ENCODE assay signal across 24 cellular contexts in genomic region chr5:173139631-173140030, GRCh38.
"Had no signal": no experiment of that assay in that cellular context is flagged by ENCODE, and none has a peak within 500 bp of the region (broad histone marks: within the 10 kb centered on the region; RNA-seq: fewer than 3 reads in every experiment).

No MANE protein-coding gene starts in this region.

- ATAC-seq: activated CD8-positive, alpha-beta T cell treated with anti-CD3 and anti-CD28 coated beads for 36 hours; activated naive CD8-positive, alpha-beta T cell treated with anti-CD3 and anti-CD28 coated beads, Interleukin-2, amount 50 U/mL, for 24 hours; activated T-helper 17 cell treated with anti-CD3 and anti-CD28 coated beads, Interleukin-2, amount 50 U/mL, for 72 hours; naive thymus-derived CD4-positive, alpha-beta T cell had no signal

- DNase-seq: activated CD8-positive, alpha-beta T cell treated with anti-CD3 and anti-CD28 coated beads for 36 hours; activated naive CD4-positive, alpha-beta T cell treated with anti-CD3 and anti-CD28 coated beads for 36 hours; activated naive CD8-positive, alpha-beta T cell treated with anti-CD3 and anti-CD28 coated beads, Interleukin-2, amount 50 U/mL, for 24 hours; activated T-cell treated with anti-CD3 and anti-CD28 coated beads, Interleukin-2, amount 50 U/mL, for 1 hour; anterior cingulate cortex; caudate nucleus; dorsolateral prefrontal cortex; endodermal cell; foreskin fibroblast; hippocampal formation; islet precursor cell; left ventricle myocardium inferior; naive thymus-derived CD4-positive, alpha-beta T cell; retina; stimulated activated naive CD4-positive, alpha-beta T cell treated with Interleukin-2 at 50 U/mL for 16 hours; substantia nigra; tibial artery; uterus had no signal

- H3K27me3 Mint-ChIP-seq: activated CD4-positive, alpha-beta T cell treated with anti-CD3 and anti-CD28 coated beads, Interleukin-2, amount 10 ng/mL, durations not matched to agents 24 days and 14 days; activated CD8-positive, alpha-beta T cell treated with anti-CD3 and anti-CD28 coated beads for 36 hours; activated naive CD8-positive, alpha-beta T cell treated with anti-CD3 and anti-CD28 coated beads, Interleukin-2, amount 50 U/mL, for 24 hours; activated T-helper 17 cell treated with anti-CD3 and anti-CD28 coated beads, Interleukin-2, amount 50 U/mL, for 72 hours; naive thymus-derived CD4-positive, alpha-beta T cell had no signal

- H3K27ac ChIP-seq: dorsolateral prefrontal cortex, epithelial cell of prostate, left ventricle myocardium inferior, neutrophil, parathyroid adenoma, tibial artery, uterus had no signal

- H3K36me3 ChIP-seq: uterus had no signal

- H3K36me3 Mint-ChIP-seq: brain had no signal

- H3K9me3 Mint-ChIP-seq: activated CD4-positive, alpha-beta T cell treated with anti-CD3 and anti-CD28 coated beads, Interleukin-2, amount 10 ng/mL, durations not matched to agents 24 days and 14 days; activated CD8-positive, alpha-beta T cell treated with anti-CD3 and anti-CD28 coated beads for 36 hours; activated naive CD4-positive, alpha-beta T cell treated with anti-CD3 and anti-CD28 coated beads for 36 hours; activated naive CD8-positive, alpha-beta T cell treated with anti-CD3 and anti-CD28 coated beads, Interleukin-2, amount 50 U/mL, for 24 hours; activated T-helper 17 cell treated with anti-CD3 and anti-CD28 coated beads, Interleukin-2, amount 50 U/mL, for 72 hours; brain; endodermal cell had no signal

- H3K4me3 ChIP-seq: dorsolateral prefrontal cortex, left ventricle myocardium inferior, tibial artery, uterus had no signal

- H3K9me3 ChIP-seq: left ventricle myocardium inferior, neutrophil, tibial artery, uterus had no signal

- H3K4me1 Mint-ChIP-seq: activated T-helper 17 cell treated with anti-CD3 and anti-CD28 coated beads, Interleukin-2, amount 50 U/mL, for 72 hours had no signal

- H3K9ac ChIP-seq: parathyroid adenoma had no signal

- H3K4me1 ChIP-seq: parathyroid adenoma, tibial artery, uterus had no signal

- H3K27me3 ChIP-seq: dorsolateral prefrontal cortex, neutrophil, tibial artery, uterus had no signal

- H3K27ac Mint-ChIP-seq: activated CD4-positive, alpha-beta T cell treated with anti-CD3 and anti-CD28 coated beads, Interleukin-2, amount 10 ng/mL, durations not matched to agents 24 days and 14 days; activated CD8-positive, alpha-beta T cell treated with anti-CD3 and anti-CD28 coated beads for 36 hours; activated naive CD4-positive, alpha-beta T cell treated with anti-CD3 and anti-CD28 coated beads for 36 hours; activated naive CD8-positive, alpha-beta T cell treated with anti-CD3 and anti-CD28 coated beads, Interleukin-2, amount 50 U/mL, for 24 hours; activated T-helper 17 cell treated with anti-CD3 and anti-CD28 coated beads, Interleukin-2, amount 50 U/mL, for 72 hours; brain; endodermal cell had no signal

- H3K4me3 Mint-ChIP-seq: activated CD4-positive, alpha-beta T cell treated with anti-CD3 and anti-CD28 coated beads, Interleukin-2, amount 10 ng/mL, durations not matched to agents 24 days and 14 days; activated CD8-positive, alpha-beta T cell treated with anti-CD3 and anti-CD28 coated beads for 36 hours; activated naive CD4-positive, alpha-beta T cell treated with anti-CD3 and anti-CD28 coated beads for 36 hours; activated naive CD8-positive, alpha-beta T cell treated with anti-CD3 and anti-CD28 coated beads, Interleukin-2, amount 50 U/mL, for 24 hours; activated T-helper 17 cell treated with anti-CD3 and anti-CD28 coated beads, Interleukin-2, amount 50 U/mL, for 72 hours; endodermal cell had no signal
